In genomic region chr12:59372971-59373370, GRCh38 we compare ENCODE assay signal across 9 cellular contexts.
DNase-seq lines count a peak whose midpoint lies in the region; ATAC-seq and TF ChIP-seq lines count a peak whose summit lies in the region.
"Had no signal": no experiment of that assay in that cellular context is flagged by ENCODE, and none has a peak within 500 bp of the region (broad histone marks: within the 10 kb centered on the region; RNA-seq: fewer than 3 reads in every experiment).

No MANE protein-coding gene starts in this region.

- TF ChIP-seq CTCF in fibroblast of mammary gland (conservative IDR thresholded peaks at IDR 0.05; ENCODE audit: control insufficient read depth, insufficient read depth, low read depth, low read length) (peak; percentile 53), upper lobe of right lung (IDR thresholded peaks at IDR 0.05) (peak; percentile 12), adrenal gland (IDR thresholded peaks at IDR 0.05) (no peak)

- no peaks in the 10 kb centered on the region for H3K4me1 ChIP-seq in upper lobe of right lung
- H3K4me1 ChIP-seq in adrenal gland (replicated peaks in 1 of 2), result no peaks in the 10 kb centered on the region

- intact Hi-C loops in upper lobe of right lung (cut with DNase I) (no loop called here), adrenal gland (cut with DNase I) (no loop called here)

- H3K36me3 ChIP-seq in upper lobe of right lung, result no peaks in the 10 kb centered on the region
- no peaks in the 10 kb centered on the region for H3K36me3 ChIP-seq in adrenal gland (replicated peaks in 1 of 2)

- no peaks in the 10 kb centered on the region for H3K9me3 ChIP-seq in upper lobe of right lung
- no peaks in the 10 kb centered on the region for H3K9me3 ChIP-seq in adrenal gland (replicated peaks in 1 of 3)

- no peak for TF ChIP-seq POLR2A in adrenal gland (IDR thresholded peaks at IDR 0.05)

- ATAC-seq in upper lobe of right lung (no peak), GM18519 (IDR thresholded peaks at IDR 0.05; ENCODE audit: low FRiP score, unreplicated experiment) (no peak)

- 63 to 66% (median 64%) methylated on average over 3 of the region's 3 CpGs for WGBS in adrenal gland, 4 donors

- H3K27me3 ChIP-seq in upper lobe of right lung (no peaks in the 10 kb centered on the region), adrenal gland (no peaks in the 10 kb centered on the region)

- no peak overlapping the region for H3K4me3 ChIP-seq in fibroblast of mammary gland (ENCODE audit: control insufficient read depth, low read depth, low read length)
- no peak overlapping the region for H3K4me3 ChIP-seq in upper lobe of right lung
- no peak overlapping the region for H3K4me3 ChIP-seq in adrenal gland

- DNase-seq in stimulated activated CD4-positive, alpha-beta T cell treated with anti-CD3 and anti-CD28 coated beads, Interleukin-1b, Interleukin-23, amount 100 ng/mL, for 48 hours, result peak; percentile 1
- DNase-seq in stimulated activated CD4-positive, alpha-beta T cell treated with anti-CD3 and anti-CD28 coated beads, Interleukin-2, amount 100 ng/mL, for 48 hours, result no peak
- peak; percentile 56 for DNase-seq in NCI-H226
- peak; percentile 44 for DNase-seq in fibroblast of mammary gland (ENCODE audit: low read depth)
- DNase-seq in upper lobe of right lung, result no peak
- no peak for DNase-seq in adrenal gland
- DNase-seq in GOT3 (lab: John Stamatoyannopoulos, UW), result no peak

- H3K27ac ChIP-seq in upper lobe of right lung (no peak overlapping the region), adrenal gland (no peak overlapping the region)
- H3K27ac ChIP-seq: HL-60 had no signal

Comparison
In these comparisons a context has a peak if more than half of its experiments do, and no peak if none do; other contexts are left out.
1. DNase-seq: peak in stimulated activated CD4-positive, alpha-beta T cell treated with anti-CD3 and anti-CD28 coated beads, Interleukin-1b, Interleukin-23, amount 100 ng/mL, for 48 hours (single experiment), NCI-H226 (single experiment) and fibroblast of mammary gland (single experiment); none in stimulated activated CD4-positive, alpha-beta T cell treated with anti-CD3 and anti-CD28 coated beads, Interleukin-2, amount 100 ng/mL, for 48 hours (0 of 2), upper lobe of right lung (single experiment), adrenal gland (0 of 7) and GOT3 (single experiment).
2. CTCF ChIP-seq: peak in fibroblast of mammary gland (single experiment) and upper lobe of right lung (single experiment); none in adrenal gland (0 of 6).